In the genomic region with DNA sequence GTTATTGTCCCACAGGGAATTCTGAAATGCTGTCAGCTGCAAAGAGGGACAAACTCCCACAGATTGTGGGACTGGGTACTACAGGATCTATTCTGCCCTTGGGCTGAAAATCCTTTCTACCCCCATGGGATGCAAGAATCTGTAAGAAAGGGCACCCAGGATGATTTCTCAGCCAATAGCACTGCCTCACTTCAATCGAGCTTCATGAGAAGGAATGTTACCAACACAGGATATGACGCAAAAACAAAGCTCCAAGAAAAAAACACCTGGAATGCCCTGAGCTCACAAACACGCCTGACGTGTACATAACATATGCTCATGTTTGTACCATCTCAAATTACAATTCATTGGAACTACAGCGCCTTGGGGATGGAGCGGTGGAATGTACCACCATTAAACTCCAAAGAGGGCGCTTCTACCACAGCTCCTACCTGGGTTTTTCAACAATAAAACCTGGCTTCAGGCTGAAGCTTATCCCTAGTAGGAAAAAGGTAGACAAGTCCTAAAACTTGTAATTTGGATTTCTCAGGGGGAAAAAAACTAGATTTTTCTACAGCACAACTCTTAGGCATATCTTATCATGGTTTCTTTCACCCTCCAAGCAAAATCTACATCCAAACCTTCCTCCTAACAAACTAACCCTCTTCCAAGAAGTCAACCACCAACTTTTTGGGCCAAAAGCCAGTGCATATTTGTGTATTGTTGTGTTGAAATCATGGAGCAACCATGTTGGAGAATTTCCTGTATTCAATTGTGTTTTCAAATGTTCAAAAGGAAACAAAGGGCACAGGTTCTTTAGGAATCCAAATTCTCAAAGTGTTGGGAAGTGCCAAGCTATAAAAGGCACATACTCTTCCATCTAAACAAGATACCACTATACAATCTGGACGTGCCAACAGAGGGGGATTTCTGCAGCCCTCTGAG, we compare ENCODE assay signal across 13 cellular contexts.
DNase-seq lines count a peak whose midpoint lies in the region; ATAC-seq, FAIRE-seq and TF ChIP-seq lines count a peak whose summit lies in the region.
"Had no signal": no experiment of that assay in that cellular context is flagged by ENCODE, and none has a peak within 500 bp of the region (broad histone marks: within the 10 kb centered on the region; RNA-seq: fewer than 3 reads in every experiment).

No MANE protein-coding gene starts in this region.

- FAIRE-seq in K562 (lab: Jason Lieb, UNC): no peak

- H3K9ac ChIP-seq in K562 (ENCODE audit: insufficient read depth in 1 of 2, low read depth in 2 of 2, low read length in 2 of 2): no peak overlapping the region
- H3K9ac ChIP-seq: BLaER1 treated with 17β-estradiol and CSF1 and Interleukin-3, amounts not matched to agents 10 nM and 100 nM had no signal

- peak; percentile 55 for DNase-seq in AG09309 (ENCODE audit: low read depth)
- peak; percentile 48 for DNase-seq in HCEC 1CT
- no peak for DNase-seq in K562 (ENCODE audit: extremely low read depth in 1 of 4, low spot score in 3 of 4)
- peak; percentile 63 for DNase-seq in left kidney (ENCODE audit: low read depth, low spot score)
- DNase-seq in activated T-cell treated with anti-CD3 and anti-CD28 coated beads for 4 hours: no peak
- DNase-seq: adrenal gland, H9, upper lobe of right lung had no signal

- no peaks in the 10 kb centered on the region for H3K36me3 ChIP-seq in K562 (ENCODE audit: control insufficient read depth, insufficient read depth, low read length)
- H3K36me3 ChIP-seq: adrenal gland; BLaER1 treated with 17β-estradiol and CSF1 and Interleukin-3, amounts not matched to agents 10 nM and 100 nM; upper lobe of right lung had no signal

- ATAC-seq in K562: no peak
- ATAC-seq in GM21367 (IDR thresholded peaks at IDR 0.05; ENCODE audit: unreplicated experiment): no peak
- ATAC-seq in GM18498 (IDR thresholded peaks at IDR 0.05; ENCODE audit: unreplicated experiment): no peak
- ATAC-seq in HG03469 (IDR thresholded peaks at IDR 0.05; ENCODE audit: unreplicated experiment): no peak
- ATAC-seq: upper lobe of right lung had no signal

- H3K4me3 ChIP-seq in AG09309 (ENCODE audit: control insufficient read depth, low read depth, low read length) (no peak overlapping the region), K562 (no peak overlapping the region)
- H3K4me3 ChIP-seq: adrenal gland; BLaER1 treated with 17β-estradiol and CSF1 and Interleukin-3, amounts not matched to agents 10 nM and 100 nM; PC-9; upper lobe of right lung had no signal

- H2AFZ ChIP-seq in K562 (ENCODE audit: low read depth, low read length): no peak overlapping the region
- H2AFZ ChIP-seq: PC-9 had no signal

- H3K79me2 ChIP-seq in K562 (ENCODE audit: control insufficient read depth, insufficient read depth, low read length): peaks cover 12% of the 10 kb centered on the region; the same call in 1 of the 3 replicates

- no peak for TF ChIP-seq EP300 in K562 (IDR thresholded peaks at IDR 0.05; ENCODE audit: low read length)

- no peaks in the 10 kb centered on the region for H3K9me3 ChIP-seq in K562 (replicated peaks; ENCODE audit: control insufficient read depth, insufficient read depth, low read depth, low read length)
- H3K9me3 ChIP-seq: adrenal gland; BLaER1 treated with 17β-estradiol and CSF1 and Interleukin-3, amounts not matched to agents 10 nM and 100 nM; upper lobe of right lung had no signal

- POLR2A ChIA-PET in K562 (lab: Yijun Ruan, JAX): interaction anchor here (1.3 to 2.0 kb wide), 3 partner anchors 11 to 16 kb away, joined by 3 to 5 read pairs (median 4); no protein-coding TSS in a partner anchor

- H3K4me1 ChIP-seq in K562 (replicated peaks in 1 of 2; ENCODE audit: control insufficient read depth in 2 of 2, insufficient read depth in 2 of 2, low read length in 2 of 2): peaks cover 25 to 29% of the 10 kb centered on the region in 2 experiments

- in situ Hi-C loops in K562 (cut with MboI): no loop called here

- H3K4me2 ChIP-seq in K562 (ENCODE audit: insufficient read depth, low read length): no peak overlapping the region
- H3K4me2 ChIP-seq: BLaER1 treated with 17β-estradiol and CSF1 and Interleukin-3, amounts not matched to agents 10 nM and 100 nM; PC-9 had no signal

- TF ChIP-seq CTCF in AG09309 (IDR thresholded peaks at IDR 0.05; ENCODE audit: control insufficient read depth, insufficient read depth, low read depth, low read length, missing control alignments) (no peak), K562 (IDR thresholded peaks at IDR 0.05 in 2 of 3, conservative IDR thresholded peaks at IDR 0.05 in 1 of 3; ENCODE audit: insufficient read depth in 2 of 3, low read depth in 1 of 3, low read length in 3 of 3) (peak in 2 of 3 experiments; percentile 9 to 27; a peak in 1 of 6 replicates)

- intact Hi-C loops in K562 (cut with micrococcal nuclease): no loop called here

- CTCF ChIA-PET in K562 (lab: Yijun Ruan, JAX; ENCODE audit: low intra/inter-chr PET ratio): no interaction called here

- WGBS in K562 (ENCODE audit: insufficient coverage, low coverage, missing lambda C conversion rate): 37% methylated on average over 8 of the region's 8 CpGs

- H3K9me1 ChIP-seq in K562 (ENCODE audit: control insufficient read depth, insufficient read depth, low read length): no peaks in the 10 kb centered on the region

- no TSS peak for BruUV-seq in K562 (replicated peaks; lab: Mats Ljungman, UMichigan)

- peaks cover 18% of the 10 kb centered on the region for H4K20me1 ChIP-seq in K562 (replicated peaks; ENCODE audit: control insufficient read depth, insufficient read depth, low read length)
- H4K20me1 ChIP-seq: BLaER1 treated with 17β-estradiol and CSF1 and Interleukin-3, amounts not matched to agents 10 nM and 100 nM had no signal

- no peak overlapping the region for H3K27ac ChIP-seq in K562 (ENCODE audit: extremely low read depth, low read depth, low read length)
- H3K27ac ChIP-seq: BLaER1 treated with 17β-estradiol and CSF1 and Interleukin-3, amounts not matched to agents 10 nM and 100 nM; PC-9; upper lobe of right lung had no signal

- no peaks in the 10 kb centered on the region for H3K27me3 ChIP-seq in K562 (ENCODE audit: control insufficient read depth in 2 of 2, insufficient read depth in 2 of 2, low read length in 2 of 2)
- H3K27me3 ChIP-seq: adrenal gland; BLaER1 treated with 17β-estradiol and CSF1 and Interleukin-3, amounts not matched to agents 10 nM and 100 nM; upper lobe of right lung had no signal

- no peak for TF ChIP-seq RAD21 in K562 (CRISPR knock-in tag; conservative IDR thresholded peaks at IDR 0.05 in 1 of 2, IDR thresholded peaks at IDR 0.05 in 1 of 2)

- TF ChIP-seq POLR2A in K562 (conservative IDR thresholded peaks at IDR 0.05): no peak

TF ChIP-seq in K562, 482 proteins besides CTCF, POLR2A, EP300 and RAD21 (continues in another document):
- TF ChIP-seq GABPB1 (CRISPR knock-in tag; IDR thresholded peaks at IDR 0.05) (no peak), CEBPB (tag; IDR thresholded peaks at IDR 0.05) (no peak), NFIX (CRISPR knock-in tag; IDR thresholded peaks at IDR 0.05; ENCODE audit: low read depth) (no peak), SOX6 (IDR thresholded peaks at IDR 0.05) (no peak), CHCHD3 (CRISPR knock-in tag; IDR thresholded peaks at IDR 0.05) (no peak), POLR2G (IDR thresholded peaks at IDR 0.05; ENCODE audit: low read depth, low read length) (no peak), ZSCAN29 (IDR thresholded peaks at IDR 0.05) (no peak), POLR3A (IDR thresholded peaks at IDR 0.05; ENCODE audit: borderline replicate concordance, extremely low read depth, insufficient read depth, insufficient read length) (no peak), ZBTB7A (IDR thresholded peaks at IDR 0.05; ENCODE audit: borderline replicate concordance, control insufficient read depth, low read depth, low read length) (no peak), SPI1 (IDR thresholded peaks at IDR 0.05; ENCODE audit: borderline replicate concordance, low read depth, low read length) (no peak), KAT8 (IDR thresholded peaks at IDR 0.05; ENCODE audit: low read depth) (no peak), ELF2 (CRISPR knock-in tag; IDR thresholded peaks at IDR 0.05) (no peak), ZFP36 (IDR thresholded peaks at IDR 0.05; ENCODE audit: low read depth, low read length, partially characterized antibody) (no peak), TCF7L2 (IDR thresholded peaks at IDR 0.05; ENCODE audit: low read depth, low read length) (0 out of 2 replicates have a peak, but pooled peaks have one; percentile 40), ZNF75A (CRISPR knock-in tag; IDR thresholded peaks at IDR 0.05) (no peak), MXI1 (IDR thresholded peaks at IDR 0.05; ENCODE audit: low read depth, low read length) (no peak), COPS2 (conservative IDR thresholded peaks at IDR 0.05) (no peak), XRCC3 (IDR thresholded peaks at IDR 0.05) (no peak), PHTF2 (CRISPR knock-in tag; IDR thresholded peaks at IDR 0.05) (no peak), RBM14 (IDR thresholded peaks at IDR 0.05; ENCODE audit: borderline replicate concordance, insufficient read depth, low read depth, low read length) (no peak), ATF7 (IDR thresholded peaks at IDR 0.05) (peak; percentile 76), ETV1 (tag; conservative IDR thresholded peaks at IDR 0.05; ENCODE audit: low read depth) (no peak), FOXK2 (conservative IDR thresholded peaks at IDR 0.05 in 1 of 2, IDR thresholded peaks at IDR 0.05 in 1 of 2; ENCODE audit: low read depth in 2 of 2) (peak in 1 of 2 experiments; percentile 66; a peak in 2 of 4 replicates), FIP1L1 (IDR thresholded peaks at IDR 0.05; ENCODE audit: low read depth, low read length, poor library complexity, severe bottlenecking) (no peak), KDM5B (IDR thresholded peaks at IDR 0.05; ENCODE audit: insufficient replicate concordance, low read depth, low read length) (no peak)
- TF ChIP-seq, protein P1, sequence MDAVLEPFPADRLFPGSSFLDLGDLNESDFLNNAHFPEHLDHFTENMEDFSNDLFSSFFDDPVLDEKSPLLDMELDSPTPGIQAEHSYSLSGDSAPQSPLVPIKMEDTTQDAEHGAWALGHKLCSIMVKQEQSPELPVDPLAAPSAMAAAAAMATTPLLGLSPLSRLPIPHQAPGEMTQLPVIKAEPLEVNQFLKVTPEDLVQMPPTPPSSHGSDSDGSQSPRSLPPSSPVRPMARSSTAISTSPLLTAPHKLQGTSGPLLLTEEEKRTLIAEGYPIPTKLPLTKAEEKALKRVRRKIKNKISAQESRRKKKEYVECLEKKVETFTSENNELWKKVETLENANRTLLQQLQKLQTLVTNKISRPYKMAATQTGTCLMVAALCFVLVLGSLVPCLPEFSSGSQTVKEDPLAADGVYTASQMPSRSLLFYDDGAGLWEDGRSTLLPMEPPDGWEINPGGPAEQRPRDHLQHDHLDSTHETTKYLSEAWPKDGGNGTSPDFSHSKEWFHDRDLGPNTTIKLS (IDR thresholded peaks at IDR 0.05; ENCODE audit: borderline replicate concordance, low read depth): no peak

Comparison
In these comparisons a context has a peak if more than half of its experiments do, and no peak if none do; other contexts are left out.
1. DNase-seq: peak in AG09309 (single experiment), HCEC 1CT (single experiment) and left kidney (single experiment); none in K562 (0 of 4) and activated T-cell treated with anti-CD3 and anti-CD28 coated beads for 4 hours (single experiment).